Comparison of ENCODE assay signal across 6 cellular contexts in genomic region chr15:32227410-32228114, GRCh38.
DNase-seq lines count a peak whose midpoint lies in the region; ATAC-seq, FAIRE-seq and TF ChIP-seq lines count a peak whose summit lies in the region.
"Not testable (repeated sequence)": the region's sequence is repeated elsewhere in the genome, so short reads cannot be mapped to it uniquely, and the experiment has no call there.

No MANE protein-coding gene starts in this region.

- H3K9me1 ChIP-seq in endothelial cell of umbilical vein (replicated peaks; ENCODE audit: control insufficient read depth, extremely low read depth, insufficient read depth, low read length) = not testable (repeated sequence)

- H3K4me3 ChIP-seq in PC-3 (ENCODE audit: low read length); GM12878; endothelial cell of umbilical vein (replicated peaks in 1 of 3; ENCODE audit: insufficient read depth in 1 of 3, low read depth in 1 of 3, low read length in 3 of 3); mesendoderm (ENCODE audit: low read length); retinal pigment epithelial cell (ENCODE audit: low read length): not testable (repeated sequence)

- peak; percentile 18 for FAIRE-seq in GM19239 (lab: Jason Lieb, UNC)
- FAIRE-seq in GM12878 (lab: Jason Lieb, UNC) = peak; percentile 52
- FAIRE-seq in endothelial cell of umbilical vein (lab: Jason Lieb, UNC) = peak; percentile 18

- not testable (repeated sequence) for H3K27me3 ChIP-seq in PC-3 (ENCODE audit: low read length); GM12878 (replicated peaks in 1 of 2; ENCODE audit: control insufficient read depth in 2 of 2, insufficient read depth in 2 of 2, low read length in 1 of 2); endothelial cell of umbilical vein (ENCODE audit: control insufficient read depth in 2 of 2, insufficient read depth in 2 of 2, low read length in 2 of 2); mesendoderm (ENCODE audit: insufficient read depth, low read length, poor library complexity)

- not testable (repeated sequence) for H2AFZ ChIP-seq in PC-3 (ENCODE audit: low read length); GM12878 (ENCODE audit: control insufficient read depth, low read depth, low read length); endothelial cell of umbilical vein (ENCODE audit: low read depth, low read length)

- not testable (repeated sequence) for H4K8ac ChIP-seq in mesendoderm (ENCODE audit: low read depth, low read length)

- not testable (repeated sequence) for H3K9me2 ChIP-seq in PC-3 (replicated peaks; ENCODE audit: low read length)

- SMC1A ChIA-PET in GM12878 (lab: Charles Lee; ENCODE audit: uncharacterized antibody, unreplicated experiment) = not testable (repeated sequence)

- not testable (repeated sequence) for H2BK120ac ChIP-seq in mesendoderm (ENCODE audit: low read depth, low read length)

- not testable (repeated sequence) for H2AK5ac ChIP-seq in mesendoderm (ENCODE audit: low read length)

- H2BK5ac ChIP-seq in mesendoderm (ENCODE audit: low read length) = not testable (repeated sequence)

- H4K5ac ChIP-seq in mesendoderm (ENCODE audit: low read length) = not testable (repeated sequence)

- dilution Hi-C loops in endothelial cell of umbilical vein (cut with MboI; ENCODE audit: extremely low pct_ligation_motif_present, low sequenced_read_pairs) = not testable (repeated sequence)

- not testable (repeated sequence) for H3K4me2 ChIP-seq in PC-3 (ENCODE audit: low read length); GM12878 (ENCODE audit: control insufficient read depth, insufficient read depth); endothelial cell of umbilical vein (ENCODE audit: insufficient read depth, low read length); mesendoderm (ENCODE audit: low read length)

- H3K36me3 ChIP-seq in PC-3 (ENCODE audit: low read depth, low read length); GM12878 (ENCODE audit: control insufficient read depth in 2 of 2, insufficient read depth in 2 of 2, low read length in 1 of 2); endothelial cell of umbilical vein (ENCODE audit: control insufficient read depth in 2 of 2, extremely low read depth in 1 of 2, insufficient read depth in 2 of 2, low read length in 2 of 2); mesendoderm (ENCODE audit: control insufficient read depth, insufficient read depth, low read length): not testable (repeated sequence)

- not testable (repeated sequence) for H3K23ac ChIP-seq in mesendoderm (ENCODE audit: low read length)

- not testable (repeated sequence) for TF ChIP-seq RAD21 in GM12878 (IDR thresholded peaks at IDR 0.05; ENCODE audit: insufficient read depth, low read depth, low read length)

- intact Hi-C loops in PC-3 (cut with micrococcal nuclease); GM12878 (cut with micrococcal nuclease; ENCODE audit: unreplicated experiment); endothelial cell of umbilical vein (cut with micrococcal nuclease): not testable (repeated sequence)

- H3K79me1 ChIP-seq in mesendoderm (ENCODE audit: low read length) = not testable (repeated sequence)

- not testable (repeated sequence) for H3K4me1 ChIP-seq in PC-3 (ENCODE audit: insufficient read depth, low read length); GM12878 (ENCODE audit: control insufficient read depth, insufficient read depth, low read length); endothelial cell of umbilical vein (ENCODE audit: control insufficient read depth, extremely low read depth, insufficient read depth, low read length); mesendoderm (ENCODE audit: control insufficient read depth, low read depth, low read length)

- TF ChIP-seq EP300 in GM12878 (IDR thresholded peaks at IDR 0.05; ENCODE audit: borderline replicate concordance in 1 of 2, control insufficient read depth in 1 of 2, low read depth in 2 of 2, low read length in 2 of 2) = not testable (repeated sequence)

- 0% methylated on average over 2 of the region's 2 CpGs for WGBS in GM12878 (ENCODE audit: insufficient coverage, insufficient replicate concordance, low lambda C conversion rate, missing lambda C conversion rate)
- no CpG with 5 or more reads among the region's 2 CpGs for WGBS in mesendoderm (ENCODE audit: extremely low coverage, insufficient coverage, low lambda C conversion rate)

- ATAC-seq in PC-3 = peak; percentile 96
- ATAC-seq in GM12878 = not testable (repeated sequence)

- not testable (repeated sequence) for DNase-seq in GM19239 (ENCODE audit: insufficient read length, low spot score); PC-3; GM12878 (ENCODE audit: low read depth, low spot score); endothelial cell of umbilical vein (ENCODE audit: low read depth, low spot score)
- DNase-seq in mesendoderm = peak; percentile 5
- DNase-seq in retinal pigment epithelial cell (ENCODE audit: low read depth) = peak; percentile 39

- not testable (repeated sequence) for H3F3A ChIP-seq in PC-3 (ENCODE audit: low read length, unreplicated experiment)

- H3K4ac ChIP-seq in mesendoderm (ENCODE audit: low read depth, low read length) = not testable (repeated sequence)

- TF ChIP-seq CTCF in PC-3 (conservative IDR thresholded peaks at IDR 0.05; ENCODE audit: low read depth, low read length); GM12878 (IDR thresholded peaks at IDR 0.05 in 2 of 3, conservative IDR thresholded peaks at IDR 0.05 in 1 of 3; ENCODE audit: control insufficient read depth in 2 of 3, extremely low read depth in 1 of 3, insufficient read depth in 1 of 3, low read depth in 3 of 3, low read length in 3 of 3); endothelial cell of umbilical vein (IDR thresholded peaks at IDR 0.05; ENCODE audit: extremely low read depth in 1 of 2, insufficient read depth in 1 of 2, low read depth in 1 of 2, low read length in 2 of 2); retinal pigment epithelial cell (conservative IDR thresholded peaks at IDR 0.05; ENCODE audit: low read depth, low read length): not testable (repeated sequence)

- not testable (repeated sequence) for H3K56ac ChIP-seq in mesendoderm (ENCODE audit: low read length)

- H3K27ac ChIP-seq in PC-3 (ENCODE audit: low read length); GM12878 (ENCODE audit: control insufficient read depth, insufficient read depth); endothelial cell of umbilical vein (ENCODE audit: insufficient read depth, low read depth, low read length); mesendoderm (ENCODE audit: low read depth, low read length): not testable (repeated sequence)

- TF ChIP-seq POLR2A in GM12878 (IDR thresholded peaks at IDR 0.05; ENCODE audit: low read depth, low read length); endothelial cell of umbilical vein (IDR thresholded peaks at IDR 0.05; ENCODE audit: low read depth, low read length): not testable (repeated sequence)

- not testable (repeated sequence) for H3K9ac ChIP-seq in PC-3 (ENCODE audit: low read length); GM12878 (ENCODE audit: control insufficient read depth, insufficient read depth, low read length); endothelial cell of umbilical vein (replicated peaks; ENCODE audit: extremely low read depth, insufficient read depth, low read length); mesendoderm (ENCODE audit: low read length)

- in situ Hi-C loops in GM12878 (cut with MboI) = not testable (repeated sequence)

- BruUV-seq in PC-3 (replicated peaks; lab: Mats Ljungman, UMichigan); GM12878 (replicated peaks; lab: Mats Ljungman, UMichigan); endothelial cell of umbilical vein (replicated peaks; lab: Mats Ljungman, UMichigan): not testable (repeated sequence)

- H2BK15ac ChIP-seq in mesendoderm (replicated peaks; ENCODE audit: low read depth) = not testable (repeated sequence)

- H3K79me2 ChIP-seq in PC-3 (ENCODE audit: low read length); GM12878 (ENCODE audit: control insufficient read depth, insufficient read depth, low read length); endothelial cell of umbilical vein (ENCODE audit: control insufficient read depth, insufficient read depth, low read length); mesendoderm (ENCODE audit: control insufficient read depth, insufficient read depth, low read length): not testable (repeated sequence)

- RAD21 ChIA-PET in GM12878 (lab: Charles Lee; ENCODE audit: unreplicated experiment) = not testable (repeated sequence)

- POLR2A ChIA-PET in PC-3 (lab: Charles Lee; ENCODE audit: unreplicated experiment); GM12878 (lab: Charles Lee); endothelial cell of umbilical vein (lab: Charles Lee): not testable (repeated sequence)

- not testable (repeated sequence) for H3K9me3 ChIP-seq in PC-3 (ENCODE audit: low read length); GM12878 (replicated peaks; ENCODE audit: control insufficient read depth, insufficient read depth, low read length); endothelial cell of umbilical vein (replicated peaks; ENCODE audit: control insufficient read depth, insufficient read depth, low read length)

- CTCF ChIA-PET in PC-3 (lab: Charles Lee); GM12878 (lab: Yijun Ruan, JAX); endothelial cell of umbilical vein (lab: Charles Lee): not testable (repeated sequence)

- H4K20me1 ChIP-seq in PC-3 (ENCODE audit: low read length); GM12878 (ENCODE audit: control insufficient read depth, insufficient read depth); endothelial cell of umbilical vein (replicated peaks; ENCODE audit: control insufficient read depth, extremely low read depth, insufficient read depth, low read length): not testable (repeated sequence)

- H3K18ac ChIP-seq in mesendoderm (ENCODE audit: low read length) = not testable (repeated sequence)
